8 cellular contexts compared by ENCODE assay signal in genomic region chr17:76710863-76711611, GRCh38. TPM values are rescaled to one million over a fixed set of nuclear protein-coding genes. Genes with fewer than 3 reads are reported as not detected.
DNase-seq lines count a peak whose midpoint lies in the region; ATAC-seq, FAIRE-seq and TF ChIP-seq lines count a peak whose summit lies in the region.

A gene with protein sequence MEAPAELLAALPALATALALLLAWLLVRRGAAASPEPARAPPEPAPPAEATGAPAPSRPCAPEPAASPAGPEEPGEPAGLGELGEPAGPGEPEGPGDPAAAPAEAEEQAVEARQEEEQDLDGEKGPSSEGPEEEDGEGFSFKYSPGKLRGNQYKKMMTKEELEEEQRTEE (minus strand): TSS chr17:76710965. CDS start chr17:76710946, 19 bp downstream.

- TF ChIP-seq CTCF in SU-DHL-6 (IDR thresholded peaks at IDR 0.05; ENCODE audit: insufficient read depth, low read length, poor library complexity, severe bottlenecking) (no peak), heart left ventricle (IDR thresholded peaks at IDR 0.05) (no peak), pancreas (IDR thresholded peaks at IDR 0.05) (no peak), vagina (IDR thresholded peaks at IDR 0.05) (no peak)

- H2AFZ ChIP-seq in SU-DHL-6 (ENCODE audit: low read depth, low read length, severe bottlenecking) = no peak within 1 kb of the TSS

- FAIRE-seq in pancreas (lab: Jason Lieb, UNC) = no peak

- 0 out of 2 replicates have a peak, but pooled peaks cover 4% of the 10 kb centered on the region for H3F3A ChIP-seq in SU-DHL-6 (ENCODE audit: insufficient read depth)

- no peak within 1 kb of the TSS for H3K27ac ChIP-seq in SU-DHL-6 (ENCODE audit: low read depth, low read length)
- peak within 1 kb of the TSS; percentile 80 to 99 (median 96) for H3K27ac ChIP-seq in heart left ventricle
- peak within 1 kb of the TSS; percentile 76 to 81 (median 78) for H3K27ac ChIP-seq in pancreas
- peak within 1 kb of the TSS; percentile 96 for H3K27ac ChIP-seq in vagina

- no peaks in the 10 kb centered on the region for H3K79me2 ChIP-seq in SU-DHL-6 (ENCODE audit: insufficient read depth, low read length)

- no peaks in the 10 kb centered on the region for H3K9me3 ChIP-seq in SU-DHL-6 (ENCODE audit: insufficient read depth, low read length)
- no peaks in the 10 kb centered on the region for H3K9me3 ChIP-seq in heart left ventricle
- H3K9me3 ChIP-seq in pancreas = no peaks in the 10 kb centered on the region
- H3K9me3 ChIP-seq in vagina = no peaks in the 10 kb centered on the region

- peak; percentile 55 for ATAC-seq in HG03280 (IDR thresholded peaks at IDR 0.05; ENCODE audit: unreplicated experiment)
- peak; percentile 16 to 68 (median 66) for ATAC-seq in heart left ventricle
- ATAC-seq in pancreas = peak; percentile 65 to 81 (median 75)

- H3K4me3 ChIP-seq in SU-DHL-6 (ENCODE audit: insufficient read depth, low read length, poor library complexity, severe bottlenecking) (no peak within 1 kb of the TSS), heart left ventricle (peak within 1 kb of the TSS; percentile 35 to 98 (median 78)), pancreas (peak within 1 kb of the TSS; percentile 49 to 69 (median 60)), vagina (peak within 1 kb of the TSS; percentile 62 to 75)

- intact Hi-C loops in heart left ventricle (cut with DNase I) = loop anchor here in 8 of 10 donors (5.0 to 10.0 kb wide), 8 partner anchors 34 to 186 kb away; a partner anchor contains a TSS
- intact Hi-C loops in pancreas (cut with DNase I) = no loop called here
- intact Hi-C loops in vagina (cut with DNase I) = loop anchor here (10.0 kb wide), 1 partner anchor 176 kb away; the partner anchor contains the start of gene CYGB

- H3K9ac ChIP-seq in SU-DHL-6 (ENCODE audit: low read length) = no peak within 1 kb of the TSS

- 3 to 10% (median 5%) methylated on average over 10 to 54 of the region's 56 CpGs for WGBS in heart left ventricle, 4 donors
- 2 to 4% methylated on average over 26 to 55 of the region's 56 CpGs for WGBS in pancreas, 2 donors

- H3K4me1 ChIP-seq in heart left ventricle = peaks cover 10 to 81% (median 59%) of the 10 kb centered on the region in 12 donors
- peaks cover 8 to 16% (median 12%) of the 10 kb centered on the region in 3 donors for H3K4me1 ChIP-seq in pancreas
- H3K4me1 ChIP-seq in vagina = peaks cover 53% of the 10 kb centered on the region

- H3K36me3 ChIP-seq in SU-DHL-6 (ENCODE audit: low read length) = no peaks in the 10 kb centered on the region
- H3K36me3 ChIP-seq in heart left ventricle = peaks cover 0 to 40% (median 31%) of the 10 kb centered on the region in 9 donors
- peaks cover 3 to 12% (median 3%) of the 10 kb centered on the region in 3 donors for H3K36me3 ChIP-seq in pancreas
- peaks cover 0 to 8% of the 10 kb centered on the region in 2 donors for H3K36me3 ChIP-seq in vagina

- H3K27me3 ChIP-seq in SU-DHL-6 (ENCODE audit: low read length) (no peaks in the 10 kb centered on the region), heart left ventricle (no peaks in the 10 kb centered on the region), pancreas (no peaks in the 10 kb centered on the region), vagina (no peaks in the 10 kb centered on the region)

- H4K20me1 ChIP-seq in SU-DHL-6 (ENCODE audit: low read depth, low read length) = no peaks in the 10 kb centered on the region

- peak within 1 kb of the TSS; percentile 47 for H3K4me2 ChIP-seq in SU-DHL-6 (ENCODE audit: low read depth, low read length, poor library complexity, severe bottlenecking)

- DNase-seq in CD1c-positive myeloid dendritic cell (ENCODE audit: extremely low spot score) = peak; percentile 58
- peak in 39 of 56 donors; percentile 23 to 77 (median 52) for DNase-seq in amygdala (lab: John Stamatoyannopoulos, UW)
- DNase-seq in heart left ventricle = peak; percentile 81 to 89 (median 85)
- peak in 5 of 6 donors; percentile 73 to 88 (median 76) for DNase-seq in pancreas
- no peak for DNase-seq in vagina (ENCODE audit: extremely low spot score in 2 of 2)
- no peak for DNase-seq in DMS153 treated with DMSO at 0.1 percent for 48 hours (lab: John Stamatoyannopoulos, UW; ENCODE audit: unreplicated experiment)

- no peaks in the 10 kb centered on the region for H3K9me2 ChIP-seq in SU-DHL-6 (replicated peaks; ENCODE audit: insufficient read depth, low read length)

- no peak for TF ChIP-seq POLR2A in heart left ventricle (IDR thresholded peaks at IDR 0.05)
- TF ChIP-seq POLR2A in vagina (IDR thresholded peaks at IDR 0.05) = no peak

RNA-seq across cellular contexts. Expression of the gene that starts here (rescaled TPM):
- 100 to 1,000 TPM; 270 to 539 (median 466) TPM for total RNA-seq in heart left ventricle
- 100 to 1,000 TPM; 240 to 245 TPM for polyA plus RNA-seq in heart left ventricle
- total RNA-seq in pancreas = 100 to 1,000 TPM in 1 of 6 donors, 10 to 100 TPM in 5; 32.0 to 102 (median 43.7) TPM
- 100 to 1,000 TPM in 1 of 2 donors, 10 to 100 TPM in 1; 38.9 to 137 TPM for polyA plus RNA-seq in pancreas
- 114 TPM for total RNA-seq in vagina

Comparison
In these comparisons a context has a peak if more than half of its experiments do, and no peak if none do; other contexts are left out.
1. DNase-seq: peak in CD1c-positive myeloid dendritic cell (single experiment), amygdala (39 of 56), heart left ventricle (5 of 5) and pancreas (5 of 6); none in vagina (0 of 2) and DMS153 treated with DMSO at 0.1 percent for 48 hours (single experiment).
2. intact Hi-C loops: an anchor here in heart left ventricle (5.0 to 10.0 kb wide) and vagina (10.0 kb wide); none called in pancreas.
3. Peak in every context shown above with its lines, with median percentiles within 50 percentile points of each other: ATAC-seq.